Comparison of ENCODE assay signal across 17 cellular contexts in genomic region chr17:36813957-36814356, GRCh38.
DNase-seq lines count a peak whose midpoint lies in the region; ATAC-seq and TF ChIP-seq lines count a peak whose summit lies in the region.
"Had no signal": no experiment of that assay in that cellular context is flagged by ENCODE, and none has a peak within 500 bp of the region (broad histone marks: within the 10 kb centered on the region; RNA-seq: fewer than 3 reads in every experiment).

No MANE protein-coding gene starts in this region.

- H3K27me3 Mint-ChIP-seq in GM23338 (ENCODE audit: insufficient read depth, low read depth, poor library complexity), result peaks cover 43% of the 10 kb centered on the region
- peaks cover 25% of the 10 kb centered on the region for H3K27me3 Mint-ChIP-seq in endodermal cell (ENCODE audit: insufficient read depth)

- no peak for TF ChIP-seq CTCF in GM23338 (conservative IDR thresholded peaks at IDR 0.05; ENCODE audit: low read depth in 2 of 2)
- TF ChIP-seq CTCF in endodermal cell (conservative IDR thresholded peaks at IDR 0.05), result no peak

- no peak overlapping the region for H3K4me3 ChIP-seq in GM23338
- no peak overlapping the region for H3K4me3 ChIP-seq in endodermal cell (ENCODE audit: low read length)
- H3K4me3 ChIP-seq: BLaER1 had no signal

- ATAC-seq in GM23338 (no peak; the same call in 1 of the 3 replicates), GM19452 (IDR thresholded peaks at IDR 0.05; ENCODE audit: unreplicated experiment) (no peak)
- ATAC-seq: HCT116, HepG2 had no signal

- H3K36me3 ChIP-seq in GM23338 (ENCODE audit: insufficient read depth) (no peaks in the 10 kb centered on the region), endodermal cell (ENCODE audit: control insufficient read depth, insufficient read depth, low read length) (no peaks in the 10 kb centered on the region)
- H3K36me3 ChIP-seq: BLaER1 had no signal

- no peaks in the 10 kb centered on the region for H3K9me3 ChIP-seq in endodermal cell (ENCODE audit: control insufficient read depth, low read length)
- H3K9me3 ChIP-seq: BLaER1 had no signal

- no peaks in the 10 kb centered on the region for H3F3A ChIP-seq in GM23338 (replicated peaks; ENCODE audit: low read depth)

- H4K20me1 ChIP-seq in GM23338 (replicated peaks; ENCODE audit: insufficient read depth), result no peaks in the 10 kb centered on the region
- H4K20me1 ChIP-seq: BLaER1 had no signal

- DNase-seq in GM23338 (ENCODE audit: low spot score) (no peak), NCI-H524 treated with DMSO at 0.1 percent for 48 hours (lab: John Stamatoyannopoulos, UW) (peak; percentile 73), endodermal cell (peak; percentile 51), retina (peak; percentile 54), posterior vena cava (ENCODE audit: low spot score) (no peak), SIG-M5 treated with dmso at 0.1 percent for 504 hours (lab: John Stamatoyannopoulos, UW; ENCODE audit: unreplicated experiment) (no peak)
- DNase-seq: 8988T; CD4-positive, alpha-beta memory T cell; DMS153; DMS79; GDM1 had no signal

- H3K9me3 Mint-ChIP-seq in GM23338, result no peaks in the 10 kb centered on the region; the same call in none of the 3 replicates
- H3K9me3 Mint-ChIP-seq in endodermal cell, result no peaks in the 10 kb centered on the region
- H3K9me3 Mint-ChIP-seq: CD14-positive monocyte; CD4-positive, alpha-beta memory T cell; IgD-negative memory B cell had no signal

- H3K4me1 ChIP-seq in GM23338 (ENCODE audit: insufficient read depth), result peaks cover 35% of the 10 kb centered on the region
- peaks cover 14% of the 10 kb centered on the region for H3K4me1 ChIP-seq in endodermal cell (ENCODE audit: control insufficient read depth, insufficient read depth, low read length)

- peaks cover 49% of the 10 kb centered on the region for H3K4me1 Mint-ChIP-seq in GM23338
- peaks cover 48% of the 10 kb centered on the region for H3K4me1 Mint-ChIP-seq in endodermal cell
- H3K4me1 Mint-ChIP-seq: CD14-positive monocyte; CD4-positive, alpha-beta memory T cell had no signal

- H3K9me2 ChIP-seq in GM23338 (ENCODE audit: insufficient read depth), result no peaks in the 10 kb centered on the region

- no peak overlapping the region for H3K27ac Mint-ChIP-seq in GM23338
- H3K27ac Mint-ChIP-seq in endodermal cell, result no peak overlapping the region
- H3K27ac Mint-ChIP-seq: CD4-positive, alpha-beta memory T cell had no signal

- peak overlapping the region; percentile 62 for H3K4me2 ChIP-seq in GM23338

- intact Hi-C loops in posterior vena cava (cut with DNase I), result no loop called here

- 75 to 79% methylated on average over 3 to 12 of the region's 12 CpGs for WGBS in endodermal cell (ENCODE audit: insufficient coverage in 1 of 2, insufficient read length in 1 of 2), 2 experiments

- no peaks in the 10 kb centered on the region for H3K79me2 ChIP-seq in GM23338 (replicated peaks; ENCODE audit: insufficient read depth)

- H3K4me3 Mint-ChIP-seq in GM23338 (peak overlapping the region; percentile 15; the same call in 1 of the 3 replicates), endodermal cell (no peak overlapping the region)
- H3K4me3 Mint-ChIP-seq: CD4-positive, alpha-beta memory T cell; IgD-negative memory B cell had no signal

- no peak overlapping the region for H3K9ac ChIP-seq in endodermal cell (ENCODE audit: extremely low read depth, low read length, poor library complexity, severe bottlenecking)
- H3K9ac ChIP-seq: BLaER1 had no signal

- H3K27me3 ChIP-seq in GM23338 (ENCODE audit: insufficient read depth) (peaks cover 20% of the 10 kb centered on the region), endodermal cell (ENCODE audit: control insufficient read depth, insufficient read depth, low read length, poor library complexity, severe bottlenecking) (peaks cover 15% of the 10 kb centered on the region)
- H3K27me3 ChIP-seq: BLaER1 had no signal

- H3K36me3 Mint-ChIP-seq in GM23338 (ENCODE audit: low read depth), result no peaks in the 10 kb centered on the region
- no peaks in the 10 kb centered on the region for H3K36me3 Mint-ChIP-seq in endodermal cell (ENCODE audit: low read depth)
- H3K36me3 Mint-ChIP-seq: CD14-positive monocyte; CD4-positive, alpha-beta memory T cell; IgD-negative memory B cell had no signal

- H2AFZ ChIP-seq in GM23338, result no peak overlapping the region

- H3K27ac ChIP-seq in GM23338 (ENCODE audit: low read depth) (no peak overlapping the region), endodermal cell (ENCODE audit: low read depth, low read length) (no peak overlapping the region)
- H3K27ac ChIP-seq: BLaER1 had no signal

TF ChIP-seq in GM23338, 12 proteins besides CTCF, POLR2A, EP300 and RAD21:
- no peak for TF ChIP-seq JUNB (IDR thresholded peaks at IDR 0.05; ENCODE audit: unreplicated experiment)
- no peak for TF ChIP-seq POLR2AphosphoS5 (IDR thresholded peaks at IDR 0.05; ENCODE audit: low read depth)

Comparison
In these comparisons a context has a peak if more than half of its experiments do, and no peak if none do; other contexts are left out.
1. DNase-seq: peak in NCI-H524 treated with DMSO at 0.1 percent for 48 hours (single experiment), endodermal cell (single experiment) and retina (single experiment); none in GM23338 (single experiment), posterior vena cava (single experiment) and SIG-M5 treated with dmso at 0.1 percent for 504 hours (single experiment).